1 cellular context compared by ENCODE assay signal in the genomic region with DNA sequence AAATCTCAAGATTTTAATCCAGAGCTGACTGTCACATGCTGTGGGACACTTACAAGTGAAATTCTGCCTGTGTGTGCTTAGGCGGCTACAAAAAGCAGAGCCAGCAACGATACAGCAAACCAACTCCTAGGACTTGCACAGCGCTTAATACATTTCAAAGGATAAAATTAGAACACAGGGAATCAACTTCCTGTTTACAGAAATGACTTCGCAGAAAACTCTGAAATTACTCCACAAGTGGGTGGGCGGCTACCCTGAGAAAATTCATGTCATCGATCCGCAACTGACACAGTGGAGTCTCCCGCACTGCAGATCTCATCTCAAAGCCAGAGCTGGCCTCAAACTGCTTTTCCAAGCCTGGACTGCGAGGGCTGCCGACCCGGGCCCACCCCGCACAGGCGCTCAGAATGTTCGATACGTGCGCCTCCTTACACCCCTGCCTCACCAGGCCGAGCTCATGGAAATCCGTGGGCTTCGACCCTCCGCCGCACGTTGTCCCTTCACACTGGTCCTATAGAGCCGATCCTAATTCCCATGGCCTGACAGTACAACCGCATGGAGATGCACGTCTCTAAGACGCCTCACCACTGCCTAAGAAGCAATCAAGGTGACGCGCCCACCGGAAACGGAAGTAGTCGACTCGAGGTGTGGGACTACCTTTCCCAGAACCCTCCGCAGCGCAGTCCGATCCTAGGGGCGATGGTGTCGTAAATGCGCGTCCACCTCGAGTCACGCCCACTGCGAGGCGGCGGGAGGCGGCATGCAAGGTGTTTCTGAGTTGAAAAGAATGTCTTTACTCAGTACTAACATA.
TF ChIP-seq lines count a peak whose summit lies in the region.

Gene ZNF229 (minus strand): TSS at position 609 of the 811 bp plus-strand sequence. CDS start 5,625 bp downstream, outside the sequence.

TF ChIP-seq in K562, 482 proteins besides CTCF, POLR2A, EP300 and RAD21 (continued from another document):
- TF ChIP-seq, protein P1, sequence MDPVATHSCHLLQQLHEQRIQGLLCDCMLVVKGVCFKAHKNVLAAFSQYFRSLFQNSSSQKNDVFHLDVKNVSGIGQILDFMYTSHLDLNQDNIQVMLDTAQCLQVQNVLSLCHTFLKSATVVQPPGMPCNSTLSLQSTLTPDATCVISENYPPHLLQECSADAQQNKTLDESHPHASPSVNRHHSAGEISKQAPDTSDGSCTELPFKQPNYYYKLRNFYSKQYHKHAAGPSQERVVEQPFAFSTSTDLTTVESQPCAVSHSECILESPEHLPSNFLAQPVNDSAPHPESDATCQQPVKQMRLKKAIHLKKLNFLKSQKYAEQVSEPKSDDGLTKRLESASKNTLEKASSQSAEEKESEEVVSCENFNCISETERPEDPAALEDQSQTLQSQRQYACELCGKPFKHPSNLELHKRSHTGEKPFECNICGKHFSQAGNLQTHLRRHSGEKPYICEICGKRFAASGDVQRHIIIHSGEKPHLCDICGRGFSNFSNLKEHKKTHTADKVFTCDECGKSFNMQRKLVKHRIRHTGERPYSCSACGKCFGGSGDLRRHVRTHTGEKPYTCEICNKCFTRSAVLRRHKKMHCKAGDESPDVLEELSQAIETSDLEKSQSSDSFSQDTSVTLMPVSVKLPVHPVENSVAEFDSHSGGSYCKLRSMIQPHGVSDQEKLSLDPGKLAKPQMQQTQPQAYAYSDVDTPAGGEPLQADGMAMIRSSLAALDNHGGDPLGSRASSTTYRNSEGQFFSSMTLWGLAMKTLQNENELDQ (CRISPR knock-in tag; IDR thresholded peaks at IDR 0.05; ENCODE audit: borderline replicate concordance): no peak
- no peak for TF ChIP-seq HDAC3 (IDR thresholded peaks at IDR 0.05; ENCODE audit: borderline replicate concordance, partially characterized antibody)
TF ChIP-seq in K562: peak in this region for 39.
